Comparison of ENCODE assay signal across 8 cellular contexts in genomic region chr11:116928102-116928777, GRCh38.
A peak's percentile ranks its signal among the peaks of the same experiment; 100 is the strongest.
DNase-seq lines count a peak whose midpoint lies in the region; ATAC-seq and TF ChIP-seq lines count a peak whose summit lies in the region.

No MANE protein-coding gene starts in this region.

- ATAC-seq in activated CD4-positive, CD25-positive, alpha-beta regulatory T cell treated with anti-CD3 and anti-CD28 coated beads, Interleukin-2, amount 50 U/mL, for 24 hours: peak; percentile 39 to 48
- ATAC-seq in HG02884 (IDR thresholded peaks at IDR 0.05; ENCODE audit: unreplicated experiment): peak; percentile 64
- ATAC-seq in HG03045 (IDR thresholded peaks at IDR 0.05; ENCODE audit: unreplicated experiment): no peak

- H3K4me3 ChIP-seq in OCI-LY3 (ENCODE audit: low read length): no peak overlapping the region
- H3K4me3 ChIP-seq in sigmoid colon: no peak overlapping the region

- H3K4me2 ChIP-seq in OCI-LY3 (ENCODE audit: low read length): peak overlapping the region; percentile 3

- 67 to 74% methylated on average over 1 of the region's 1 CpG for WGBS in sigmoid colon, 2 donors

- no peak overlapping the region for H2AFZ ChIP-seq in OCI-LY3 (ENCODE audit: low read depth, low read length)

- no peak for DNase-seq in activated CD4-positive, CD25-positive, alpha-beta regulatory T cell (lab: John Stamatoyannopoulos, UW)
- DNase-seq in sigmoid colon (no peak), COLO829 (ENCODE audit: low spot score) (no peak)
- no peak for DNase-seq in stimulated activated CD4-positive, alpha-beta T cell treated with anti-CD3 and anti-CD28 coated beads, Interleukin-2, amount 100 ng/mL, for 48 hours

- TF ChIP-seq EP300 in sigmoid colon (IDR thresholded peaks at IDR 0.05): no peak

- no peak for TF ChIP-seq CTCF in OCI-LY3 (IDR thresholded peaks at IDR 0.05; ENCODE audit: low read depth, low read length)
- no peak for TF ChIP-seq CTCF in sigmoid colon (IDR thresholded peaks at IDR 0.05)

- no peak overlapping the region for H3K9ac ChIP-seq in OCI-LY3 (ENCODE audit: low read length)

- intact Hi-C loops in sigmoid colon (cut with DNase I): no loop called here

- H3K27ac ChIP-seq in OCI-LY3 (ENCODE audit: low read length) (no peak overlapping the region), sigmoid colon (peak overlapping the region in 3 of 4 donors; percentile 66 to 77 (median 73))

- peaks cover 32% of the 10 kb centered on the region for H4K20me1 ChIP-seq in OCI-LY3 (ENCODE audit: insufficient read depth, low read length)

- H3K4me1 ChIP-seq in OCI-LY3 (ENCODE audit: low read length) (peaks cover 14% of the 10 kb centered on the region), sigmoid colon (peaks cover 0 to 50% (median 39%) of the 10 kb centered on the region in 4 donors)

- no peak for TF ChIP-seq POLR2A in sigmoid colon (IDR thresholded peaks at IDR 0.05)

- peaks cover 8% of the 10 kb centered on the region; the same call in 1 of the 2 replicates for H3K27me3 ChIP-seq in OCI-LY3 (ENCODE audit: low read depth, low read length)
- H3K27me3 ChIP-seq in sigmoid colon: no peaks in the 10 kb centered on the region

- peaks cover 3% of the 10 kb centered on the region for H3K36me3 ChIP-seq in OCI-LY3 (replicated peaks; ENCODE audit: low read depth, low read length)
- H3K36me3 ChIP-seq in sigmoid colon: peaks cover 0 to 36% (median 6%) of the 10 kb centered on the region in 4 donors

- no peaks in the 10 kb centered on the region for H3K79me2 ChIP-seq in OCI-LY3 (ENCODE audit: low read length)

- H3K9me3 ChIP-seq in OCI-LY3 (ENCODE audit: insufficient read depth, low read length): no peaks in the 10 kb centered on the region
- H3K9me3 ChIP-seq in sigmoid colon: no peaks in the 10 kb centered on the region
